In genomic region chr20:17850674-17851006, GRCh38 we compare ENCODE assay signal across 18 cellular contexts.
A peak's percentile ranks its signal among the peaks of the same experiment; 100 is the strongest.
DNase-seq lines count a peak whose midpoint lies in the region; ATAC-seq and TF ChIP-seq lines count a peak whose summit lies in the region.
"Had no signal": no experiment of that assay in that cellular context is flagged by ENCODE, and none has a peak within 500 bp of the region (broad histone marks: within the 10 kb centered on the region; RNA-seq: fewer than 3 reads in every experiment).

No MANE protein-coding gene starts in this region.

- peaks cover 25% of the 10 kb centered on the region for H3K4me1 ChIP-seq in RWPE2 (ENCODE audit: insufficient read depth, poor library complexity, severe bottlenecking)
- H3K4me1 ChIP-seq in esophagus muscularis mucosa: peaks cover 6 to 21% (median 10%) of the 10 kb centered on the region in 4 donors
- peaks cover 10 to 21% (median 15%) of the 10 kb centered on the region in 3 donors for H3K4me1 ChIP-seq in skeletal muscle tissue (ENCODE audit: control insufficient read depth in 3 of 3, insufficient read depth in 3 of 3, low read length in 3 of 3)
- H3K4me1 ChIP-seq in A673 (ENCODE audit: insufficient read depth, low read length, poor library complexity, severe bottlenecking): no peaks in the 10 kb centered on the region

- ATAC-seq in RWPE2 (ENCODE audit: low read depth): no peak
- ATAC-seq in HG02852 (IDR thresholded peaks at IDR 0.05; ENCODE audit: unreplicated experiment): no peak
- ATAC-seq: activated CD8-positive, alpha-beta T cell treated with anti-CD3 and anti-CD28 coated beads for 36 hours; CD8-positive, alpha-beta T cell; K562; naive thymus-derived CD4-positive, alpha-beta T cell had no signal

- POLR2A ChIA-PET in AG04450 (lab: Yijun Ruan, JAX) (interaction anchor here (0.5 to 2.5 kb wide), 4 partner anchors 14 to 176 kb away, joined by 5 to 8 read pairs (median 6); partner anchors contain the start of gene RRBP1), A673 (lab: Charles Lee; ENCODE audit: low non-redundant PET) (no interaction called here)

- intact Hi-C loops in esophagus muscularis mucosa (cut with DNase I) (no loop called here), A673 (cut with micrococcal nuclease; ENCODE audit: unreplicated experiment) (no loop called here)

- whole genome bisulfite sequencing in esophagus muscularis mucosa: 69% methylated on average over 4 of the region's 4 CpGs

- no peak for TF ChIP-seq EP300 in esophagus muscularis mucosa (IDR thresholded peaks at IDR 0.05)

- CTCF ChIA-PET in AG04450 (lab: Charles Lee): interaction anchor here (0.8 kb wide), 1 partner anchor 168 kb away, joined by 3 read pairs; the partner anchor contains the start of gene RRBP1
- CTCF ChIA-PET in A673 (lab: Charles Lee): no interaction called here

- H3K4me3 ChIP-seq in AG04450 (ENCODE audit: low read depth, low read length): no peak overlapping the region
- H3K4me3 ChIP-seq in RWPE2 (ENCODE audit: severe bottlenecking): no peak overlapping the region
- no peak overlapping the region for H3K4me3 ChIP-seq in esophagus muscularis mucosa
- no peak overlapping the region for H3K4me3 ChIP-seq in skeletal muscle tissue (ENCODE audit: low read length in 3 of 3)
- H3K4me3 ChIP-seq in A673 (ENCODE audit: low read depth, low read length, poor library complexity, severe bottlenecking): no peak overlapping the region
- H3K4me3 ChIP-seq: body of pancreas, K562, lung, tibial nerve had no signal

- H3K9me3 ChIP-seq in AG04450 (ENCODE audit: control insufficient read depth, insufficient read depth, low read length) (peaks cover 15% of the 10 kb centered on the region), RWPE2 (ENCODE audit: severe bottlenecking) (no peaks in the 10 kb centered on the region), esophagus muscularis mucosa (no peaks in the 10 kb centered on the region), skeletal muscle tissue (ENCODE audit: control insufficient read depth in 3 of 3, low read length in 3 of 3) (peaks cover 0 to 4% (median 3%) of the 10 kb centered on the region in 3 donors), A673 (ENCODE audit: low read depth, low read length, poor library complexity, severe bottlenecking) (no peaks in the 10 kb centered on the region)
- H3K9me3 ChIP-seq: body of pancreas had no signal

- H3K36me3 ChIP-seq in RWPE2 (ENCODE audit: low read depth) (no peaks in the 10 kb centered on the region), esophagus muscularis mucosa (no peaks in the 10 kb centered on the region), skeletal muscle tissue (ENCODE audit: control insufficient read depth in 3 of 3, insufficient read depth in 3 of 3, low read length in 3 of 3) (no peaks in the 10 kb centered on the region), A673 (ENCODE audit: insufficient read depth, low read length, poor library complexity, severe bottlenecking) (no peaks in the 10 kb centered on the region)
- H3K36me3 ChIP-seq: tibial nerve had no signal

- TF ChIP-seq POLR2A in esophagus muscularis mucosa (IDR thresholded peaks at IDR 0.05; ENCODE audit: low read depth): no peak

- H3K27ac ChIP-seq in AG04450 (ENCODE audit: low read depth, low read length) (peak overlapping the region; percentile 87), RWPE2 (ENCODE audit: poor library complexity, severe bottlenecking) (peak overlapping the region; percentile 69), esophagus muscularis mucosa (replicated peaks in 1 of 4) (peak overlapping the region in 3 of 4 donors; percentile 57 to 69 (median 64)), skeletal muscle tissue (ENCODE audit: low read depth, low read length) (peak overlapping the region; percentile 81), A673 (ENCODE audit: low read depth, low read length, poor library complexity, severe bottlenecking) (no peak overlapping the region)

- H3K27me3 ChIP-seq in AG04450 (ENCODE audit: control insufficient read depth, insufficient read depth, low read length) (no peaks in the 10 kb centered on the region), RWPE2 (ENCODE audit: insufficient read depth, poor library complexity, severe bottlenecking) (no peaks in the 10 kb centered on the region), esophagus muscularis mucosa (no peaks in the 10 kb centered on the region), skeletal muscle tissue (ENCODE audit: control insufficient read depth in 3 of 3, insufficient read depth in 3 of 3, low read length in 3 of 3) (no peaks in the 10 kb centered on the region), A673 (replicated peaks; ENCODE audit: insufficient read depth, low read depth, low read length, poor library complexity) (no peaks in the 10 kb centered on the region)
- H3K27me3 ChIP-seq: body of pancreas, tibial nerve had no signal

- BruUV-seq in A673 (replicated peaks; lab: Mats Ljungman, UMichigan): no TSS peak

- H3K9ac ChIP-seq in skeletal muscle tissue (ENCODE audit: low read depth in 1 of 3, low read length in 3 of 3): no peak overlapping the region

- no peak for TF ChIP-seq CTCF in AG04450 (IDR thresholded peaks at IDR 0.05; ENCODE audit: low read depth, low read length)
- no peak for TF ChIP-seq CTCF in RWPE2 (IDR thresholded peaks at IDR 0.05; ENCODE audit: poor library complexity, severe bottlenecking)
- no peak for TF ChIP-seq CTCF in esophagus muscularis mucosa (IDR thresholded peaks at IDR 0.05)
- TF ChIP-seq CTCF in A673 (conservative IDR thresholded peaks at IDR 0.05; ENCODE audit: low read depth, low read length): no peak

- DNase-seq in AG04450 (ENCODE audit: low read depth, low spot score) (no peak), RWPE2 (ENCODE audit: low spot score) (no peak), esophagus muscularis mucosa (ENCODE audit: extremely low spot score) (no peak), A673 (ENCODE audit: low spot score) (no peak)
- DNase-seq in activated CD4-positive, alpha-beta T cell treated with anti-CD3 and anti-CD28 coated beads for 4 hours: no peak
- no peak for DNase-seq in activated naive CD4-positive, alpha-beta T cell treated with Interleukin-2 at 50 U/mL for 16 hours
- DNase-seq: activated CD8-positive, alpha-beta T cell treated with anti-CD3 and anti-CD28 coated beads for 36 hours; activated T-cell treated with anti-CD3 and anti-CD28 coated beads, Interleukin-2, amount 50 U/mL, for 24 hours; CD8-positive, alpha-beta T cell; DMS79 treated with DMSO at 0.1 percent for 48 hours; naive thymus-derived CD4-positive, alpha-beta T cell; NCI-H2029 had no signal
